Comparison of ENCODE assay signal across 2 cellular contexts in genomic region chr3:195565716-195566115, GRCh38.
TF ChIP-seq lines count a peak whose summit lies in the region.

No MANE protein-coding gene starts in this region.

TF ChIP-seq in HEK293T, 16 proteins besides CTCF, POLR2A, EP300 and RAD21:
- TF ChIP-seq HDGF (IDR thresholded peaks at IDR 0.05; ENCODE audit: borderline replicate concordance) (no peak), FOXK2 (IDR thresholded peaks at IDR 0.05) (no peak), ARNT (IDR thresholded peaks at IDR 0.05) (no peak), BHLHE40 (IDR thresholded peaks at IDR 0.05; ENCODE audit: borderline replicate concordance) (no peak), L3MBTL2 (conservative IDR thresholded peaks at IDR 0.05) (peak; percentile 78), FOXA1 (IDR thresholded peaks at IDR 0.05) (no peak), CTBP1 (IDR thresholded peaks at IDR 0.05; ENCODE audit: borderline replicate concordance) (no peak)
- TF ChIP-seq, protein P1, sequence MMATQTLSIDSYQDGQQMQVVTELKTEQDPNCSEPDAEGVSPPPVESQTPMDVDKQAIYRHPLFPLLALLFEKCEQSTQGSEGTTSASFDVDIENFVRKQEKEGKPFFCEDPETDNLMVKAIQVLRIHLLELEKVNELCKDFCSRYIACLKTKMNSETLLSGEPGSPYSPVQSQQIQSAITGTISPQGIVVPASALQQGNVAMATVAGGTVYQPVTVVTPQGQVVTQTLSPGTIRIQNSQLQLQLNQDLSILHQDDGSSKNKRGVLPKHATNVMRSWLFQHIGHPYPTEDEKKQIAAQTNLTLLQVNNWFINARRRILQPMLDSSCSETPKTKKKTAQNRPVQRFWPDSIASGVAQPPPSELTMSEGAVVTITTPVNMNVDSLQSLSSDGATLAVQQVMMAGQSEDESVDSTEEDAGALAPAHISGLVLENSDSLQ (IDR thresholded peaks at IDR 0.05): peak; percentile 77
TF ChIP-seq in HEK293T: peak in this region for 2.

TF ChIP-seq in H1, 55 proteins besides CTCF, POLR2A, EP300 and RAD21:
- TF ChIP-seq, protein P2, sequence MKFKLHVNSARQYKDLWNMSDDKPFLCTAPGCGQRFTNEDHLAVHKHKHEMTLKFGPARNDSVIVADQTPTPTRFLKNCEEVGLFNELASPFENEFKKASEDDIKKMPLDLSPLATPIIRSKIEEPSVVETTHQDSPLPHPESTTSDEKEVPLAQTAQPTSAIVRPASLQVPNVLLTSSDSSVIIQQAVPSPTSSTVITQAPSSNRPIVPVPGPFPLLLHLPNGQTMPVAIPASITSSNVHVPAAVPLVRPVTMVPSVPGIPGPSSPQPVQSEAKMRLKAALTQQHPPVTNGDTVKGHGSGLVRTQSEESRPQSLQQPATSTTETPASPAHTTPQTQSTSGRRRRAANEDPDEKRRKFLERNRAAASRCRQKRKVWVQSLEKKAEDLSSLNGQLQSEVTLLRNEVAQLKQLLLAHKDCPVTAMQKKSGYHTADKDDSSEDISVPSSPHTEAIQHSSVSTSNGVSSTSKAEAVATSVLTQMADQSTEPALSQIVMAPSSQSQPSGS (IDR thresholded peaks at IDR 0.05; ENCODE audit: low read length): no peak
- no peak for TF ChIP-seq SP4 (IDR thresholded peaks at IDR 0.05; ENCODE audit: low read length)
- no peak for TF ChIP-seq GTF2F1 (IDR thresholded peaks at IDR 0.05; ENCODE audit: borderline replicate concordance, low read depth, low read length)
- no peak for TF ChIP-seq JUN (IDR thresholded peaks at IDR 0.05; ENCODE audit: low read depth, low read length)
- no peak for TF ChIP-seq SP2 (IDR thresholded peaks at IDR 0.05; ENCODE audit: low read length)
- TF ChIP-seq CEBPB (IDR thresholded peaks at IDR 0.05; ENCODE audit: low read depth, low read length): no peak
- TF ChIP-seq TAF1 (IDR thresholded peaks at IDR 0.05; ENCODE audit: low read depth, low read length): no peak
- TF ChIP-seq SP1 (IDR thresholded peaks at IDR 0.05; ENCODE audit: low read depth, low read length): no peak
- TF ChIP-seq BACH1 (IDR thresholded peaks at IDR 0.05; ENCODE audit: low read length): no peak
- TF ChIP-seq CREB1 (IDR thresholded peaks at IDR 0.05): no peak
- TF ChIP-seq YY1 (IDR thresholded peaks at IDR 0.05; ENCODE audit: low read depth, low read length): no peak
- no peak for TF ChIP-seq EGR1 (IDR thresholded peaks at IDR 0.05; ENCODE audit: borderline replicate concordance, low read depth, low read length)
- TF ChIP-seq, protein P3, sequence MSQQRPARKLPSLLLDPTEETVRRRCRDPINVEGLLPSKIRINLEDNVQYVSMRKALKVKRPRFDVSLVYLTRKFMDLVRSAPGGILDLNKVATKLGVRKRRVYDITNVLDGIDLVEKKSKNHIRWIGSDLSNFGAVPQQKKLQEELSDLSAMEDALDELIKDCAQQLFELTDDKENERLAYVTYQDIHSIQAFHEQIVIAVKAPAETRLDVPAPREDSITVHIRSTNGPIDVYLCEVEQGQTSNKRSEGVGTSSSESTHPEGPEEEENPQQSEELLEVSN (IDR thresholded peaks at IDR 0.05): no peak
- no peak for TF ChIP-seq FOSL1 (IDR thresholded peaks at IDR 0.05; ENCODE audit: insufficient read depth, low read depth, low read length)
- TF ChIP-seq ATF3 (IDR thresholded peaks at IDR 0.05; ENCODE audit: insufficient read depth, low read depth, low read length): no peak
- no peak for TF ChIP-seq CHD1 (IDR thresholded peaks at IDR 0.05; ENCODE audit: low read depth, low read length)
- TF ChIP-seq RFX5 (IDR thresholded peaks at IDR 0.05; ENCODE audit: borderline replicate concordance, low read depth, low read length): no peak
- no peak for TF ChIP-seq CTBP2 (IDR thresholded peaks at IDR 0.05; ENCODE audit: borderline replicate concordance, insufficient read depth, insufficient read length, low read length)
TF ChIP-seq in H1: peak in this region for 0.
